13 cellular contexts compared by ENCODE assay signal in genomic region chr1:82845371-82845770, GRCh38.
DNase-seq lines count a peak whose midpoint lies in the region; TF ChIP-seq lines count a peak whose summit lies in the region.
"Had no signal": no experiment of that assay in that cellular context is flagged by ENCODE, and none has a peak within 500 bp of the region (broad histone marks: within the 10 kb centered on the region; RNA-seq: fewer than 3 reads in every experiment).

No MANE protein-coding gene starts in this region.

- no peaks in the 10 kb centered on the region for H3K27me3 ChIP-seq in endodermal cell (ENCODE audit: control insufficient read depth, insufficient read depth, low read length, poor library complexity, severe bottlenecking)
- H3K27me3 ChIP-seq in neural progenitor cell, result no peaks in the 10 kb centered on the region
- H3K27me3 ChIP-seq: BLaER1 treated with 17β-estradiol and CSF1 and Interleukin-3, amounts not matched to agents 10 nM and 100 nM had no signal

- H4K20me1 ChIP-seq in neural progenitor cell (ENCODE audit: low read depth), result no peaks in the 10 kb centered on the region
- H4K20me1 ChIP-seq: BLaER1 treated with 17β-estradiol and CSF1 and Interleukin-3, amounts not matched to agents 10 nM and 100 nM had no signal

- DNase-seq in NCI-H82 (lab: John Stamatoyannopoulos, UW), result peak; percentile 61
- DNase-seq in NCI-H82 treated with DMSO at 0.1 percent for 48 hours (lab: John Stamatoyannopoulos, UW; ENCODE audit: unreplicated experiment), result no peak
- no peak for DNase-seq in endodermal cell
- peak; percentile 16 for DNase-seq in neural progenitor cell (ENCODE audit: low spot score)
- no peak for DNase-seq in T1000 (lab: John Stamatoyannopoulos, UW)
- DNase-seq in NCI-H748 (lab: John Stamatoyannopoulos, UW; ENCODE audit: unreplicated experiment), result no peak
- DNase-seq in GM03348 (ENCODE audit: low spot score), result no peak
- DNase-seq: ACHN; CD4-positive, CD25-positive, alpha-beta regulatory T cell; DMS 273 treated with DMSO at 0.1 percent for 48 hours; H7 had no signal

- H3K4me1 ChIP-seq in endodermal cell (ENCODE audit: control insufficient read depth, insufficient read depth, low read length) (no peaks in the 10 kb centered on the region), neural progenitor cell (peaks cover 46% of the 10 kb centered on the region)
- H3K4me1 ChIP-seq: BLaER1 treated with 17β-estradiol and CSF1 and Interleukin-3, amounts not matched to agents 10 nM and 100 nM had no signal

- H3K36me3 ChIP-seq in endodermal cell (ENCODE audit: control insufficient read depth, insufficient read depth, low read length) (no peaks in the 10 kb centered on the region), neural progenitor cell (no peaks in the 10 kb centered on the region)
- H3K36me3 ChIP-seq: BLaER1 treated with 17β-estradiol and CSF1 and Interleukin-3, amounts not matched to agents 10 nM and 100 nM had no signal

- H2AFZ ChIP-seq in neural progenitor cell (replicated peaks), result peak overlapping the region; percentile 43

- no peak for TF ChIP-seq CTCF in endodermal cell (conservative IDR thresholded peaks at IDR 0.05)
- TF ChIP-seq CTCF in neural progenitor cell (IDR thresholded peaks at IDR 0.05), result no peak

- H3K9ac ChIP-seq in endodermal cell (ENCODE audit: extremely low read depth, low read length, poor library complexity, severe bottlenecking) (no peak overlapping the region), neural progenitor cell (no peak overlapping the region)
- H3K9ac ChIP-seq: BLaER1 treated with 17β-estradiol and CSF1 and Interleukin-3, amounts not matched to agents 10 nM and 100 nM had no signal

- no peaks in the 10 kb centered on the region for H3K9me3 ChIP-seq in endodermal cell (ENCODE audit: control insufficient read depth, low read length)
- no peaks in the 10 kb centered on the region for H3K9me3 ChIP-seq in neural progenitor cell (ENCODE audit: low read depth)
- H3K9me3 ChIP-seq: BLaER1 treated with 17β-estradiol and CSF1 and Interleukin-3, amounts not matched to agents 10 nM and 100 nM had no signal

- H3K27ac Mint-ChIP-seq in endodermal cell, result no peak overlapping the region
- H3K27ac Mint-ChIP-seq in neural progenitor cell, result peak overlapping the region; percentile 14
- H3K27ac Mint-ChIP-seq: CD4-positive, CD25-positive, alpha-beta regulatory T cell had no signal

- H3K4me3 ChIP-seq in endodermal cell (ENCODE audit: low read length), result no peak overlapping the region
- no peak overlapping the region for H3K4me3 ChIP-seq in neural progenitor cell
- H3K4me3 ChIP-seq: BLaER1 treated with 17β-estradiol and CSF1 and Interleukin-3, amounts not matched to agents 10 nM and 100 nM; GM12878 had no signal

- H3K27me3 Mint-ChIP-seq in endodermal cell (ENCODE audit: insufficient read depth) (no peaks in the 10 kb centered on the region), neural progenitor cell (ENCODE audit: insufficient read depth, low read depth) (no peaks in the 10 kb centered on the region)
- H3K27me3 Mint-ChIP-seq: CD4-positive, CD25-positive, alpha-beta regulatory T cell had no signal

- H3K4me3 Mint-ChIP-seq in endodermal cell (no peak overlapping the region), neural progenitor cell (no peak overlapping the region)
- H3K4me3 Mint-ChIP-seq: CD4-positive, CD25-positive, alpha-beta regulatory T cell had no signal

- H3K79me2 ChIP-seq in neural progenitor cell (ENCODE audit: low read depth), result peaks cover 5% of the 10 kb centered on the region

- H3K4me1 Mint-ChIP-seq in endodermal cell, result peaks cover 19% of the 10 kb centered on the region
- H3K4me1 Mint-ChIP-seq in neural progenitor cell, result peaks cover 52% of the 10 kb centered on the region
- H3K4me1 Mint-ChIP-seq: CD4-positive, CD25-positive, alpha-beta regulatory T cell had no signal

- no peaks in the 10 kb centered on the region for H3K9me3 Mint-ChIP-seq in endodermal cell
- H3K9me3 Mint-ChIP-seq in neural progenitor cell, result no peaks in the 10 kb centered on the region

- H3K36me3 Mint-ChIP-seq in endodermal cell (ENCODE audit: low read depth) (no peaks in the 10 kb centered on the region), neural progenitor cell (no peaks in the 10 kb centered on the region)
- H3K36me3 Mint-ChIP-seq: CD4-positive, CD25-positive, alpha-beta regulatory T cell had no signal

- H3F3A ChIP-seq in neural progenitor cell (ENCODE audit: low read depth), result peaks cover 35% of the 10 kb centered on the region

- peak overlapping the region; percentile 56 for H3K27ac ChIP-seq in endodermal cell (ENCODE audit: low read depth, low read length)
- peak overlapping the region; percentile 48 for H3K27ac ChIP-seq in neural progenitor cell
- H3K27ac ChIP-seq: BLaER1 treated with 17β-estradiol and CSF1 and Interleukin-3, amounts not matched to agents 10 nM and 100 nM had no signal

- H3K4me2 ChIP-seq in neural progenitor cell, result peak overlapping the region; percentile 31
- H3K4me2 ChIP-seq: BLaER1 treated with 17β-estradiol and CSF1 and Interleukin-3, amounts not matched to agents 10 nM and 100 nM had no signal

Comparison
In these comparisons a context has a peak if more than half of its experiments do, and no peak if none do; other contexts are left out.
1. DNase-seq: peak in NCI-H82 (single experiment) and neural progenitor cell (single experiment); none in NCI-H82 treated with DMSO at 0.1 percent for 48 hours (single experiment), endodermal cell (single experiment), T1000 (single experiment), NCI-H748 (single experiment) and GM03348 (single experiment).